In the genomic region with DNA sequence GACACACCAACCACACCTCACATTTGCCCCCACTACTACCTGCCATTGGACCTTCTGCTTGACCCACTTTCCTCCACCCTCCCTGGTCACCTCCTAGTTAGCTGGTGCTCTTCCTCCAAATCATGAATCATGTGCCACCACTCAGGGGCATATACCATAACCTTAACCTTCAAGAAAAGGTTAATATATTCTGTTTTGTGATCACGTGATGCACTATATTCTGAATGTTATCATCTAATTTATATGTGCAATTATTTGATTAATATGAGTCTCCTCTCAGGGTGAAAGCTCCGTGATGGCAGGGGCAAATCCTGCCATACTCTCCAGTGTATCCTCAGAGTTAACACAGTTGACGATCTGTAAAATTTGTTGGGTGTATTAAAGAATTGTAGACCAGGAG, we compare ENCODE assay signal across 7 cellular contexts.
"Had no signal": no experiment of that assay in that cellular context is flagged by ENCODE, and none has a peak within 500 bp of the region (broad histone marks: within the 10 kb centered on the region; RNA-seq: fewer than 3 reads in every experiment).

No MANE protein-coding gene starts in this region.

- DNase-seq: GM23248, GOT3, H9, HCEC 1CT had no signal

- FAIRE-seq: H54, HTR-8/SVneo had no signal

- H3K4me1 Mint-ChIP-seq: H9, IgD-negative memory B cell had no signal

- H3K27ac ChIP-seq: GM23248 had no signal

- H3K27ac Mint-ChIP-seq: H9, IgD-negative memory B cell had no signal

- H3K27me3 Mint-ChIP-seq: IgD-negative memory B cell had no signal

- H3K4me3 ChIP-seq: GM23248 had no signal

- H2AFZ ChIP-seq: GM23248 had no signal

- H3K9ac ChIP-seq: GM23248 had no signal

- H3K4me3 Mint-ChIP-seq: H9, IgD-negative memory B cell had no signal

- H3K36me3 Mint-ChIP-seq: IgD-negative memory B cell had no signal

- H3K9me3 Mint-ChIP-seq: H9 had no signal
